24 cellular contexts compared by ENCODE assay signal in the genomic region with DNA sequence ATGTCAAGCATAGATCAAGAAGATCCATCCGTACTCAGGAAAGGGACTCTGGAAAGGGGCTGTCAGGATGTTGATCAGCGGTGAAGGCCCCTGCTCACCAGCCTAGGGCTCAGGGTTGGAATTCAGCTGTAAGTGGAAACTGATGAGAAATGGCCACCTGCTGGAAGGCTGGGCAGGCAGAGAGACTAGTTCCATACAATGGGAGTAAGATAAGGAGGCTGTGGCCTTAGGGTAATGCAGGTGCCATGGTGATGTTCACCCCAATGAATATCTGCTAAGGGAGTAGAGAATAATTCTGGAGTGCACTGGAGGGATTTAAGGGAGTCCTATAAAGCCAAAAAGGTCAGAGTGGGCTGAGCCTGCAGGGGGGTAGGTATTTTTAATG.
A peak's percentile ranks its signal among the peaks of the same experiment; 100 is the strongest.
DNase-seq lines count a peak whose midpoint lies in the region; ATAC-seq, FAIRE-seq and TF ChIP-seq lines count a peak whose summit lies in the region.
"Had no signal": no experiment of that assay in that cellular context is flagged by ENCODE, and none has a peak within 500 bp of the region (broad histone marks: within the 10 kb centered on the region; RNA-seq: fewer than 3 reads in every experiment).

No MANE protein-coding gene starts in this region.

- no peak overlapping the region for H3K4me3 ChIP-seq in BE2C (ENCODE audit: low read depth, low read length)
- no peak overlapping the region for H3K4me3 ChIP-seq in astrocyte (ENCODE audit: insufficient read depth, low read depth, low read length)
- H3K4me3 ChIP-seq in trophoblast cell (ENCODE audit: low read depth, low read length) = no peak overlapping the region
- H3K4me3 ChIP-seq in foreskin fibroblast (ENCODE audit: low read depth in 1 of 2, low read length in 2 of 2) = no peak overlapping the region
- no peak overlapping the region for H3K4me3 ChIP-seq in prostate gland
- H3K4me3 ChIP-seq: BLaER1 treated with 17β-estradiol and CSF1 and Interleukin-3, amounts not matched to agents 10 nM and 100 nM; GM23338 had no signal

- H3K4me2 ChIP-seq in astrocyte (ENCODE audit: low read length) (no peak overlapping the region), trophoblast cell (ENCODE audit: low read length) (no peak overlapping the region)
- H3K4me2 ChIP-seq: BLaER1 treated with 17β-estradiol and CSF1 and Interleukin-3, amounts not matched to agents 10 nM and 100 nM; GM23338 had no signal

- H2AFZ ChIP-seq in astrocyte (ENCODE audit: low read depth, low read length) (no peak overlapping the region), trophoblast cell (ENCODE audit: insufficient read depth, low read length, poor library complexity) (no peak overlapping the region)
- H2AFZ ChIP-seq: GM23338 had no signal

- no peak overlapping the region for H4K8ac ChIP-seq in trophoblast cell (ENCODE audit: low read depth, low read length)

- no peak for ATAC-seq in GM21786 (IDR thresholded peaks at IDR 0.05; ENCODE audit: unreplicated experiment)
- ATAC-seq in stimulated activated naive CD8-positive, alpha-beta T cell treated with anti-CD3 and anti-CD28 coated beads, Interleukin-15, Interleukin-2, amounts not matched to agents 100 U/mL and 50 U/mL, for 24 hours = no peak
- ATAC-seq: GM23338, HCT116 had no signal

- H3K27ac ChIP-seq in astrocyte (ENCODE audit: low read depth, low read length) (no peak overlapping the region), trophoblast cell (ENCODE audit: low read depth, low read length) (no peak overlapping the region), prostate gland (no peak overlapping the region)
- H3K27ac ChIP-seq: 22Rv1; BLaER1 treated with 17β-estradiol and CSF1 and Interleukin-3, amounts not matched to agents 10 nM and 100 nM had no signal

- peaks cover 9% of the 10 kb centered on the region for H3K9me3 ChIP-seq in BE2C
- H3K9me3 ChIP-seq in astrocyte (ENCODE audit: insufficient read depth, low read depth, low read length) = peaks cover 3% of the 10 kb centered on the region
- H3K9me3 ChIP-seq in trophoblast cell (ENCODE audit: insufficient read depth, low read depth, low read length) = no peaks in the 10 kb centered on the region
- H3K9me3 ChIP-seq in prostate gland = no peaks in the 10 kb centered on the region
- H3K9me3 ChIP-seq: BLaER1 treated with 17β-estradiol and CSF1 and Interleukin-3, amounts not matched to agents 10 nM and 100 nM had no signal

- intact Hi-C loops in prostate gland (cut with DNase I) = no loop called here

- H3K27me3 Mint-ChIP-seq in astrocyte (ENCODE audit: low read depth, unreplicated experiment) = peaks cover 10% of the 10 kb centered on the region
- no peaks in the 10 kb centered on the region for H3K27me3 Mint-ChIP-seq in mesothelial cell of epicardium (ENCODE audit: low read depth)
- H3K27me3 Mint-ChIP-seq: B cell; CD4-positive, alpha-beta T cell; CD8-positive, alpha-beta memory T cell had no signal

- H4K12ac ChIP-seq in trophoblast cell (ENCODE audit: low read depth, low read length) = no peak overlapping the region

- H3K18ac ChIP-seq in trophoblast cell (ENCODE audit: low read length) = no peak overlapping the region

- H3K4me3 Mint-ChIP-seq in astrocyte (ENCODE audit: unreplicated experiment) (no peak overlapping the region), mesothelial cell of epicardium (no peak overlapping the region)
- H3K4me3 Mint-ChIP-seq: B cell; CD14-positive monocyte; CD4-positive, alpha-beta T cell; CD8-positive, alpha-beta memory T cell; GM23338; H9 had no signal

- DNase-seq in BE2C (peak; percentile 100), astrocyte (ENCODE audit: low read depth) (no peak), mesothelial cell of epicardium (ENCODE audit: low spot score in 2 of 2, unreplicated experiment in 2 of 2) (no peak), trophoblast cell (peak; percentile 55 to 71), foreskin fibroblast (no peak), prostate gland (ENCODE audit: low spot score) (no peak)
- no peak for DNase-seq in stimulated activated naive CD8-positive, alpha-beta T cell treated with anti-CD3 and anti-CD28 coated beads, Interleukin-15, Interleukin-2, amounts not matched to agents 100 U/mL and 50 U/mL, for 24 hours
- DNase-seq: Calu3; CD4-positive, alpha-beta T cell; CD8-positive, alpha-beta memory T cell; DMS53; DMS79 treated with DMSO at 0.1 percent for 48 hours; H9 had no signal

- no peak overlapping the region for H2BK12ac ChIP-seq in trophoblast cell (ENCODE audit: low read length)

- H3K4me1 ChIP-seq in BE2C (peaks cover 26% of the 10 kb centered on the region), astrocyte (ENCODE audit: insufficient read depth, low read length) (no peaks in the 10 kb centered on the region), trophoblast cell (ENCODE audit: control insufficient read depth in 1 of 2, insufficient read depth in 2 of 2, low read length in 2 of 2) (peaks cover 3 to 4% of the 10 kb centered on the region in 2 experiments), prostate gland (replicated peaks) (no peaks in the 10 kb centered on the region)

- H3K79me2 ChIP-seq in astrocyte (ENCODE audit: insufficient read depth, low read length) (no peaks in the 10 kb centered on the region), trophoblast cell (ENCODE audit: control insufficient read depth, insufficient read depth, low read length, poor library complexity) (no peaks in the 10 kb centered on the region)

- TF ChIP-seq POLR2A in prostate gland (IDR thresholded peaks at IDR 0.05) = no peak

- H3K9ac ChIP-seq in astrocyte (ENCODE audit: low read length) (no peak overlapping the region), trophoblast cell (ENCODE audit: low read length) (no peak overlapping the region)
- H3K9ac ChIP-seq: BLaER1 treated with 17β-estradiol and CSF1 and Interleukin-3, amounts not matched to agents 10 nM and 100 nM had no signal

- H4K20me1 ChIP-seq in astrocyte (ENCODE audit: insufficient read depth, low read length) = no peaks in the 10 kb centered on the region
- H4K20me1 ChIP-seq: BLaER1 treated with 17β-estradiol and CSF1 and Interleukin-3, amounts not matched to agents 10 nM and 100 nM had no signal

- H3K4me1 Mint-ChIP-seq in astrocyte (ENCODE audit: low read depth, unreplicated experiment) (peaks cover 10% of the 10 kb centered on the region), mesothelial cell of epicardium (peaks cover 70% of the 10 kb centered on the region)
- H3K4me1 Mint-ChIP-seq: B cell; CD14-positive monocyte; CD8-positive, alpha-beta memory T cell; GM23338 had no signal

- H3K27ac Mint-ChIP-seq in astrocyte (ENCODE audit: unreplicated experiment) (peak overlapping the region; percentile 22), mesothelial cell of epicardium (peak overlapping the region; percentile 94)
- H3K27ac Mint-ChIP-seq: B cell; CD4-positive, alpha-beta T cell; CD8-positive, alpha-beta memory T cell; GM23338; H9 had no signal

- H4K91ac ChIP-seq in trophoblast cell (ENCODE audit: low read depth, low read length) = no peak overlapping the region

- no peak overlapping the region for H3K23ac ChIP-seq in trophoblast cell (ENCODE audit: low read length)

- FAIRE-seq in astrocyte (lab: Jason Lieb, UNC) = no peak
- FAIRE-seq: A204.1, G401.6, GM12892, GM19239 had no signal

- no peaks in the 10 kb centered on the region for H3K27me3 ChIP-seq in BE2C
- H3K27me3 ChIP-seq in astrocyte (ENCODE audit: insufficient read depth, low read length) = no peaks in the 10 kb centered on the region
- no peaks in the 10 kb centered on the region for H3K27me3 ChIP-seq in trophoblast cell (ENCODE audit: insufficient read depth, low read length)
- no peaks in the 10 kb centered on the region for H3K27me3 ChIP-seq in prostate gland (replicated peaks; ENCODE audit: insufficient read depth)
- H3K27me3 ChIP-seq: BLaER1 treated with 17β-estradiol and CSF1 and Interleukin-3, amounts not matched to agents 10 nM and 100 nM had no signal

- no peaks in the 10 kb centered on the region for H3K79me1 ChIP-seq in trophoblast cell (ENCODE audit: low read length)

- H3K9me3 Mint-ChIP-seq in astrocyte (ENCODE audit: unreplicated experiment) (peaks cover 3% of the 10 kb centered on the region), mesothelial cell of epicardium (peaks cover 5% of the 10 kb centered on the region)
- H3K9me3 Mint-ChIP-seq: CD4-positive, alpha-beta T cell; GM23338; H9 had no signal

- no CpG with 5 or more reads among the region's 2 CpGs for WGBS in trophoblast cell (ENCODE audit: extremely low coverage, insufficient coverage, insufficient read length)
- WGBS in prostate gland = 89% methylated on average over 2 of the region's 2 CpGs

- no peak overlapping the region for H2AK5ac ChIP-seq in trophoblast cell (ENCODE audit: low read length)

- TF ChIP-seq CTCF in BE2C (IDR thresholded peaks at IDR 0.05; ENCODE audit: low read depth, low read length) (no peak), astrocyte (IDR thresholded peaks at IDR 0.05; ENCODE audit: insufficient read depth, low read depth, low read length) (no peak), mesothelial cell of epicardium (IDR thresholded peaks at IDR 0.05; ENCODE audit: unreplicated experiment) (no peak), foreskin fibroblast (IDR thresholded peaks at IDR 0.05; ENCODE audit: low read depth, low read length) (no peak), prostate gland (IDR thresholded peaks at IDR 0.05) (no peak)

- H3K36me3 ChIP-seq in BE2C = no peaks in the 10 kb centered on the region
- H3K36me3 ChIP-seq in astrocyte (ENCODE audit: insufficient read depth, low read length) = no peaks in the 10 kb centered on the region
- H3K36me3 ChIP-seq in trophoblast cell (ENCODE audit: control insufficient read depth in 1 of 2, insufficient read depth in 2 of 2, low read length in 2 of 2) = no peaks in the 10 kb centered on the region
- H3K36me3 ChIP-seq in prostate gland = no peaks in the 10 kb centered on the region
- H3K36me3 ChIP-seq: BLaER1 treated with 17β-estradiol and CSF1 and Interleukin-3, amounts not matched to agents 10 nM and 100 nM had no signal

- H3K14ac ChIP-seq in trophoblast cell (ENCODE audit: low read length) = no peak overlapping the region

- no peak overlapping the region for H2BK5ac ChIP-seq in trophoblast cell (ENCODE audit: low read depth, low read length, poor library complexity)

- no peak overlapping the region for H3K4ac ChIP-seq in trophoblast cell (ENCODE audit: low read depth, low read length)

- no peak overlapping the region for H2BK120ac ChIP-seq in trophoblast cell (ENCODE audit: insufficient read depth, low read length, poor library complexity)

- H3K36me3 Mint-ChIP-seq in astrocyte (ENCODE audit: low read depth, unreplicated experiment) (no peaks in the 10 kb centered on the region), mesothelial cell of epicardium (no peaks in the 10 kb centered on the region)
- H3K36me3 Mint-ChIP-seq: CD14-positive monocyte; CD8-positive, alpha-beta memory T cell had no signal

Comparison
In these comparisons a context has a peak if more than half of its experiments do, and no peak if none do; other contexts are left out.
1. DNase-seq: peak in BE2C (single experiment) and trophoblast cell (2 of 2); none in astrocyte (single experiment), mesothelial cell of epicardium (0 of 2), foreskin fibroblast (0 of 2), prostate gland (single experiment) and stimulated activated naive CD8-positive, alpha-beta T cell treated with anti-CD3 and anti-CD28 coated beads, Interleukin-15, Interleukin-2, amounts not matched to agents 100 U/mL and 50 U/mL, for 24 hours (single experiment).